Comparison of ENCODE assay signal across 29 cellular contexts in the genomic region with DNA sequence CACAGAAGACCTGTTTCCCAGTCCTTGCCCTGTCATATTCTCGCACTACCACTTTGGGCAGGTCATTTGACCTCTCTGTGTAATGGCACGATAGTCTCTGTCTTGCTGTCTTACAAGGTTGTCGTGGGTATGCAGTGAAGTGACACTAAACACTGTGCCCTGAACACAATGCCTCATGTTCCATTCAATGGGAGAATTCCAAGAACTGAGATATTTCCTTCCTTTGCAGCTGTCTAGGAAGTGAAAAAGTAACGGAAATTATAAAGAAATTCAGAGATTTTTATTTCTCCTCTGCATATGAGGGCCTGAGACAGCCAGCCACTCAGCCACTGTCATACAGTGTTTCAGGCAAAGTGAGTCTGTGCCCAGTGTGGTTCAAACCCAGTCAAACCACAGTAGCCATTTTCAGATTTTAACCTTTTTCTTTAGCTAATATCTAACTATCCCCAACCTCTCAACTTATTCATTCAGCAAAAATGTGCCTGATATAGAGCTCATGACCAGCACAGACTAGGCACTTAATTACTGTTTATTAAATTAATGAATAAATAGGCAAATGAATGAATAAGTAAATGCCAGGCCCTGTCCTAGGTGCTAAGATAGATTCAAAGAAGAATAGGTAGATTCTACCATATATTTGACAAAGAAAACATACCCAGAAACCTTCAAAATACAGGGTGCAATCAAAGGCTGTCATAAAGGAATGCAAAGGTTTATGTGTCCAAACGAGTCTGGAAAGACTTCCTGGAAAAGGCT. TPM values are rescaled to one million over a fixed set of nuclear protein-coding genes. Genes with fewer than 3 reads are reported as not detected.
DNase-seq lines count a peak whose midpoint lies in the region; ATAC-seq and TF ChIP-seq lines count a peak whose summit lies in the region.
"Had no signal": no experiment of that assay in that cellular context is flagged by ENCODE, and none has a peak within 500 bp of the region (broad histone marks: within the 10 kb centered on the region; RNA-seq: fewer than 3 reads in every experiment).

No MANE protein-coding gene starts in this region.

- H3K4me3 ChIP-seq in heart right ventricle (no peak overlapping the region), colonic mucosa (no peak overlapping the region), transverse colon (no peak overlapping the region)
- H3K4me3 ChIP-seq: cardiac muscle cell, gastrocnemius medialis, GM23338, right lobe of liver, thyroid gland had no signal

- H3K36me3 Mint-ChIP-seq in nephron (ENCODE audit: low read depth) = no peaks in the 10 kb centered on the region
- H3K36me3 Mint-ChIP-seq: activated naive CD4-positive, alpha-beta T cell treated with anti-CD3 and anti-CD28 coated beads, Interleukin-2, amount 10 ng/mL, durations not matched to agents 7 days and 5 days; IgD-negative memory B cell; naive thymus-derived CD8-positive, alpha-beta T cell had no signal

- DNase-seq in heart right ventricle = no peak
- DNase-seq in cardiac septum (ENCODE audit: low spot score) = no peak
- DNase-seq in colonic mucosa = no peak
- no peak for DNase-seq in transverse colon
- DNase-seq in DMS53 treated with DMSO at 0.1 percent for 48 hours (lab: John Stamatoyannopoulos, UW; ENCODE audit: unreplicated experiment) = no peak
- no peak for DNase-seq in stimulated activated naive CD8-positive, alpha-beta T cell treated with anti-CD3 and anti-CD28 coated beads, Interleukin-15, Interleukin-2, amounts not matched to agents 100 U/mL and 50 U/mL, for 24 hours
- DNase-seq: activated naive CD4-positive, alpha-beta T cell treated with anti-CD3 and anti-CD28 coated beads, Interleukin-2, amount 10 ng/mL, durations not matched to agents 7 days and 5 days; activated T-cell treated with anti-CD3 and anti-CD28 coated beads, Interleukin-2, amount 50 U/mL, for 4 hours; COR-L47; effector CD4-positive, alpha-beta T cell; erythroblast; gastrocnemius medialis; islet precursor cell; naive thymus-derived CD8-positive, alpha-beta T cell; NCI-H1105; NCI-H2081; NCI-H82; PC-3; right lobe of liver; thyroid gland had no signal

- TF ChIP-seq EP300 in transverse colon (IDR thresholded peaks at IDR 0.05; ENCODE audit: low read depth) = no peak

- in situ Hi-C loops in transverse colon (cut with MboI; ENCODE audit: low pct_ligation_motif_present in 1 of 4, low pct_unique_long_range_greater_than_20kb in 1 of 4, low sequenced_read_pairs in 3 of 4) = no loop called here

- H3K4me1 ChIP-seq in heart right ventricle = peaks cover 3 to 100% (median 58%) of the 10 kb centered on the region in 9 donors
- no peaks in the 10 kb centered on the region for H3K4me1 ChIP-seq in colonic mucosa
- H3K4me1 ChIP-seq in transverse colon = peaks cover under 1 to 45% (median 3%) of the 10 kb centered on the region in 4 donors

- H3K36me3 ChIP-seq in heart right ventricle = no peaks in the 10 kb centered on the region
- no peaks in the 10 kb centered on the region for H3K36me3 ChIP-seq in colonic mucosa
- no peaks in the 10 kb centered on the region for H3K36me3 ChIP-seq in transverse colon
- H3K36me3 ChIP-seq: cardiac muscle cell, gastrocnemius medialis, right lobe of liver, thyroid gland had no signal

- no peak overlapping the region for H3K4me3 Mint-ChIP-seq in nephron
- H3K4me3 Mint-ChIP-seq: activated naive CD4-positive, alpha-beta T cell treated with anti-CD3 and anti-CD28 coated beads, Interleukin-2, amount 10 ng/mL, durations not matched to agents 7 days and 5 days; activated T-cell treated with anti-CD3 and anti-CD28 coated beads, Interleukin-2, amount 50 U/mL, for 4 hours; GM23338; T-helper 1 cell treated with Interleukin-12 subunit alpha and Interleukin-12 subunit beta and Interleukin-4 antibody, amounts not matched to agents 30 μg/mL and 1 μg/mL, for 36 hours had no signal

- peak overlapping the region in 2 of 3 experiments; percentile 7 to 18 for H3K27ac Mint-ChIP-seq in nephron
- H3K27ac Mint-ChIP-seq: activated naive CD4-positive, alpha-beta T cell treated with anti-CD3 and anti-CD28 coated beads, Interleukin-2, amount 10 ng/mL, durations not matched to agents 7 days and 5 days; GM23338; T-helper 1 cell treated with Interleukin-12 subunit alpha and Interleukin-12 subunit beta and Interleukin-4 antibody, amounts not matched to agents 30 μg/mL and 1 μg/mL, for 36 hours had no signal

- ATAC-seq in heart right ventricle (peak in 2 of 8 donors; percentile 5 to 15), HG02610 (IDR thresholded peaks at IDR 0.05; ENCODE audit: unreplicated experiment) (no peak)
- ATAC-seq in stimulated activated naive CD8-positive, alpha-beta T cell treated with anti-CD3 and anti-CD28 coated beads, Interleukin-15, Interleukin-2, amounts not matched to agents 100 U/mL and 50 U/mL, for 24 hours = no peak
- ATAC-seq: activated T-cell treated with anti-CD3 and anti-CD28 coated beads, Interleukin-2, amount 50 U/mL, for 4 hours; gastrocnemius medialis; GM23338; naive thymus-derived CD8-positive, alpha-beta T cell; PC-3 had no signal

- WGBS in heart right ventricle, 2 donors = 51 to 63% methylated on average over 5 of the region's 5 CpGs
- 56 to 63% methylated on average over 3 to 5 of the region's 5 CpGs for WGBS in transverse colon (ENCODE audit: low coverage in 1 of 2), 2 donors

- H3K27ac ChIP-seq in heart right ventricle = peak overlapping the region in 9 of 10 donors; percentile 27 to 93 (median 40)
- peak overlapping the region; percentile 20 for H3K27ac ChIP-seq in colonic mucosa
- H3K27ac ChIP-seq in transverse colon = peak overlapping the region in 3 of 4 donors; percentile 31 to 43 (median 35)
- H3K27ac ChIP-seq: cardiac muscle cell, thyroid gland had no signal

- no peak overlapping the region for H3K9ac ChIP-seq in colonic mucosa (ENCODE audit: low read depth in 2 of 2, low read length in 2 of 2)

- TF ChIP-seq POLR2A in transverse colon (IDR thresholded peaks at IDR 0.05) = no peak

- H3K4me1 Mint-ChIP-seq in nephron = peaks cover 41% of the 10 kb centered on the region
- H3K4me1 Mint-ChIP-seq: activated naive CD4-positive, alpha-beta T cell treated with anti-CD3 and anti-CD28 coated beads, Interleukin-2, amount 10 ng/mL, durations not matched to agents 7 days and 5 days had no signal

- H3K9me3 ChIP-seq in heart right ventricle = no peaks in the 10 kb centered on the region
- no peaks in the 10 kb centered on the region for H3K9me3 ChIP-seq in colonic mucosa
- H3K9me3 ChIP-seq in transverse colon = no peaks in the 10 kb centered on the region
- H3K9me3 ChIP-seq: gastrocnemius medialis, right lobe of liver, thyroid gland had no signal

- intact Hi-C loops in heart right ventricle (cut with DNase I) = loop anchor here in 1 of 10 donors (5.0 kb wide), 1 partner anchor 41 kb away; no protein-coding TSS in a partner anchor
- intact Hi-C loops in cardiac septum (cut with DNase I) = loop anchor here (5.0 kb wide), 1 partner anchor 41 kb away; no protein-coding TSS in a partner anchor
- intact Hi-C loops in colonic mucosa (cut with DNase I) = no loop called here
- intact Hi-C loops in transverse colon (cut with DNase I; ENCODE audit: low total_unique reads) = no loop called here

- TF ChIP-seq CTCF in heart right ventricle (IDR thresholded peaks at IDR 0.05) (no peak), colonic mucosa (IDR thresholded peaks at IDR 0.05) (no peak), nephron (IDR thresholded peaks at IDR 0.05; ENCODE audit: unreplicated experiment in 3 of 3) (no peak), transverse colon (IDR thresholded peaks at IDR 0.05) (no peak)

- H3K27me3 ChIP-seq in heart right ventricle (no peaks in the 10 kb centered on the region), colonic mucosa (no peaks in the 10 kb centered on the region), transverse colon (no peaks in the 10 kb centered on the region)
- H3K27me3 ChIP-seq: cardiac muscle cell, gastrocnemius medialis, right lobe of liver, thyroid gland had no signal

- H3K27me3 Mint-ChIP-seq in nephron (ENCODE audit: low read depth) = peaks cover 9% of the 10 kb centered on the region

- H3K9me3 Mint-ChIP-seq in nephron = no peaks in the 10 kb centered on the region
- H3K9me3 Mint-ChIP-seq: activated naive CD4-positive, alpha-beta T cell treated with anti-CD3 and anti-CD28 coated beads, Interleukin-2, amount 10 ng/mL, durations not matched to agents 7 days and 5 days; activated T-cell treated with anti-CD3 and anti-CD28 coated beads, Interleukin-2, amount 50 U/mL, for 4 hours; GM23338; IgD-negative memory B cell; naive thymus-derived CD8-positive, alpha-beta T cell; T-helper 1 cell treated with Interleukin-12 subunit alpha and Interleukin-12 subunit beta and Interleukin-4 antibody, amounts not matched to agents 30 μg/mL and 1 μg/mL, for 36 hours had no signal

RNA-seq across cellular contexts. Expression of a gene that starts 11.9 kb away (rescaled TPM):
- 100 to 1,000 TPM in 3 of 10 donors, 10 to 100 TPM in 6, 1 to 10 TPM in 1; 2.9 to 264 (median 38.5) TPM for total RNA-seq in heart right ventricle
- 10 to 100 TPM; 51.3 to 80.3 TPM for polyA plus RNA-seq in heart right ventricle
- total RNA-seq in cardiac septum = 42.3 TPM
- 10 to 100 TPM in 1 of 2 donors, 1 to 10 TPM in 1; 4.2 to 96.2 TPM for total RNA-seq in colonic mucosa
- 100 to 1,000 TPM in 2 of 4 donors, 10 to 100 TPM in 1, 1 to 10 TPM in 1; 9.1 to 147 (median 77.6) TPM for total RNA-seq in transverse colon
- total RNA-seq: PC-3 had no signal
- polyA plus RNA-seq: IgD-negative memory B cell; naive thymus-derived CD8-positive, alpha-beta T cell had no signal

RNA-seq across cellular contexts. Expression of a gene that starts 26.9 kb away (rescaled TPM):
- total RNA-seq in heart right ventricle = under 1 TPM in 1 of 10 donors, not detected in 9; 0.65 TPM
- polyA plus RNA-seq in heart right ventricle = under 1 TPM in 1 of 2 donors, not detected in 1; 0.29 TPM
- total RNA-seq in cardiac septum = not detected
- total RNA-seq in colonic mucosa = under 1 TPM in 1 of 2 donors, not detected in 1; 0.72 TPM
- total RNA-seq in transverse colon = not detected
- total RNA-seq: A172; activated T-cell treated with anti-CD3 and anti-CD28 coated beads, Interleukin-2, amount 50 U/mL, for 4 hours; cardiac muscle cell; gastrocnemius medialis; GM23338; naive thymus-derived CD8-positive, alpha-beta T cell; osteocyte; PC-3; right lobe of liver; thyroid gland had no signal
- polyA plus RNA-seq: cardiac muscle cell; GM23338; IgD-negative memory B cell; naive thymus-derived CD8-positive, alpha-beta T cell had no signal

RNA-seq across cellular contexts. Expression of a gene that starts 42.4 kb away (rescaled TPM):
- total RNA-seq in heart right ventricle (10 to 100 TPM in 2 of 10 donors, 1 to 10 TPM in 6, under 1 TPM in 2; 0.46 to 31.2 (median 1.3) TPM), cardiac septum (3.2 TPM), colonic mucosa (10 to 100 TPM in 1 of 2 donors, under 1 TPM in 1; 0.25 to 10.9 TPM), transverse colon (10 to 100 TPM in 1 of 4 donors, 1 to 10 TPM in 3; 3.0 to 10.5 (median 5.8) TPM)
- polyA plus RNA-seq in heart right ventricle = 1 to 10 TPM; 1.5 to 6.2 TPM
- total RNA-seq: A172; activated T-cell treated with anti-CD3 and anti-CD28 coated beads, Interleukin-2, amount 50 U/mL, for 4 hours; cardiac muscle cell; Daoy; gastrocnemius medialis; GM23338; naive thymus-derived CD8-positive, alpha-beta T cell; osteocyte; PC-3; thyroid gland had no signal
- polyA plus RNA-seq: cardiac muscle cell; GM23338; IgD-negative memory B cell; naive thymus-derived CD8-positive, alpha-beta T cell had no signal
